Comparison of ENCODE assay signal across 2 cellular contexts in the genomic region with DNA sequence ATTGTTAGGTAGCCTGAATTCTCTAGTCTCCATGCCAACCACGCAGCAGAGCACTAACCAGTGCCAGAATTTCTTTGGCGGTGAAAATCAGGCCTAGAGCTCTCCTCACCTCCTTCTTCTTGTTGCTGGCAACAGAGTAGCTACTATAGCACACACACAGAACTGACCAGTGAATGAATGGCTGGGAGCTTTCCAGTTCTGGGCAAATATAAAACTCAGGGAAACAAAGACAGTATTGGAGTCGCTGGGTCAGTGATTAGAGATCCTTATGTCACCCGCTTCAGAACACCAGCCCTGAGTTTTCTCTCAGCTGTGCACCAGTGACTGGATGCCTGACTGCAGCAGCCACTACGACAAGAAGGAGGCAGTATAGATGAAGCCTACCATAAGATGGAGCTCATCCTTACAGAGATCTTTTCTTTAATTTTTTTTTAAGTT.
TF ChIP-seq lines count a peak whose summit lies in the region.

No MANE protein-coding gene starts in this region.

TF ChIP-seq in K562, 482 proteins besides CTCF, POLR2A, EP300 and RAD21:
- TF ChIP-seq ZBED1 (IDR thresholded peaks at IDR 0.05): no peak
- no peak for TF ChIP-seq TRIM28 (IDR thresholded peaks at IDR 0.05)
- TF ChIP-seq FOXK1 (CRISPR knock-in tag; IDR thresholded peaks at IDR 0.05; ENCODE audit: borderline replicate concordance): no peak
- no peak for TF ChIP-seq IFI16 (CRISPR knock-in tag; IDR thresholded peaks at IDR 0.05)
- TF ChIP-seq ZC3H4 (CRISPR knock-in tag; IDR thresholded peaks at IDR 0.05; ENCODE audit: borderline replicate concordance): no peak
- no peak for TF ChIP-seq RBM14 (IDR thresholded peaks at IDR 0.05; ENCODE audit: borderline replicate concordance, insufficient read depth, low read depth, low read length)
- TF ChIP-seq ZNF668 (CRISPR knock-in tag; IDR thresholded peaks at IDR 0.05): no peak

TF ChIP-seq in SK-N-SH treated with all-trans-retinoic acid at 6 μM for 48 hours, 23 proteins besides CTCF, POLR2A, EP300 and RAD21:
- TF ChIP-seq, protein P1, sequence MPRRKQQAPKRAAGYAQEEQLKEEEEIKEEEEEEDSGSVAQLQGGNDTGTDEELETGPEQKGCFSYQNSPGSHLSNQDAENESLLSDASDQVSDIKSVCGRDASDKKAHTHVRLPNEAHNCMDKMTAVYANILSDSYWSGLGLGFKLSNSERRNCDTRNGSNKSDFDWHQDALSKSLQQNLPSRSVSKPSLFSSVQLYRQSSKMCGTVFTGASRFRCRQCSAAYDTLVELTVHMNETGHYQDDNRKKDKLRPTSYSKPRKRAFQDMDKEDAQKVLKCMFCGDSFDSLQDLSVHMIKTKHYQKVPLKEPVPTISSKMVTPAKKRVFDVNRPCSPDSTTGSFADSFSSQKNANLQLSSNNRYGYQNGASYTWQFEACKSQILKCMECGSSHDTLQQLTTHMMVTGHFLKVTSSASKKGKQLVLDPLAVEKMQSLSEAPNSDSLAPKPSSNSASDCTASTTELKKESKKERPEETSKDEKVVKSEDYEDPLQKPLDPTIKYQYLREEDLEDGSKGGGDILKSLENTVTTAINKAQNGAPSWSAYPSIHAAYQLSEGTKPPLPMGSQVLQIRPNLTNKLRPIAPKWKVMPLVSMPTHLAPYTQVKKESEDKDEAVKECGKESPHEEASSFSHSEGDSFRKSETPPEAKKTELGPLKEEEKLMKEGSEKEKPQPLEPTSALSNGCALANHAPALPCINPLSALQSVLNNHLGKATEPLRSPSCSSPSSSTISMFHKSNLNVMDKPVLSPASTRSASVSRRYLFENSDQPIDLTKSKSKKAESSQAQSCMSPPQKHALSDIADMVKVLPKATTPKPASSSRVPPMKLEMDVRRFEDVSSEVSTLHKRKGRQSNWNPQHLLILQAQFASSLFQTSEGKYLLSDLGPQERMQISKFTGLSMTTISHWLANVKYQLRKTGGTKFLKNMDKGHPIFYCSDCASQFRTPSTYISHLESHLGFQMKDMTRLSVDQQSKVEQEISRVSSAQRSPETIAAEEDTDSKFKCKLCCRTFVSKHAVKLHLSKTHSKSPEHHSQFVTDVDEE (CRISPR knock-in tag; IDR thresholded peaks at IDR 0.05): no peak
- TF ChIP-seq TOX (CRISPR knock-in tag; IDR thresholded peaks at IDR 0.05; ENCODE audit: borderline replicate concordance): no peak
- TF ChIP-seq CSDC2 (CRISPR knock-in tag; IDR thresholded peaks at IDR 0.05): no peak
- no peak for TF ChIP-seq PPARA (CRISPR knock-in tag; IDR thresholded peaks at IDR 0.05; ENCODE audit: borderline replicate concordance)
